Comparison of ENCODE assay signal across 8 cellular contexts in the genomic region with DNA sequence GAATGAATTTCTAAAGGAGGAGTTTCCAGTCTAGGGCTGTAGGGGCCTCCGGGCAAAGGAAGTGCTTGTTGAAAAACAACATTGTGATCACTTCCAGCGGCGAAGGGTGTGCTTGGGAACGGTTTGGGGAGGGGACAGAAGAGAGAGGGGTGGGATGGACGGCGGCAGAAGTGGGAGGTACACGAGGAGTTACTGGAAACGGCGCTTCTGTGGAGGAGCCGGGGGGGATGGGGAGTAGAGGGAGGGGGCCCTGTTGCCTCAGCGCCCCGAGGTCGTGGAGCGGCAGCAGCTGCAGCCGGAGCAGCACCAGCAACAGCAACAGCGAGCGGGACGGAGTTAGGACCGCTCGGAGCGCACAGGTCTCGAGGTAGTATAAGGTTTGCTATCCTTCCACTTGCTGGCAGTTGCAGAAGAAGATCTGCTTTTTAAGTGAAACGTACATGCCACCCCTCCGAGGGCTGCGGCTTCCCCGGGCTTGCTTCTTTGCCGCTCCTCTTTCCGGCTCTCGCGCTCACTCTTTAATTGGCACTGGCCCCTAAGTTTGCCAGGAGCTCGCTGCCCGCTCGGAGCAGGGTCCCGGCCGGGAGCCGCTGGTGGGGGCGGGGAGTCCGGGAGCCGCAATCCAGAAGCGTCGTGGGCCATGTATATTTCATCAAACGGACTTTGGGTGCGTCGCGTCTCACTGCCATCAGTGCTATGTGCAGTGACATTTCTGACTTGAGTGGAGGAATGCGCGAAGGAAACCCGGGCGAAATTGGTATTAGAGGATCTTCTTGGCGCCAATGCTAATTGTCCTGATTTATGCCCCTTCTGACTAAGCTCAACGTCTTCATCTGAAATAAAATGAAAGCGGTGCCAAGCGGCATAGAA. TPM values are rescaled to one million over a fixed set of nuclear protein-coding genes. Genes with fewer than 3 reads are reported as not detected.
DNase-seq lines count a peak whose midpoint lies in the region; ATAC-seq, FAIRE-seq and TF ChIP-seq lines count a peak whose summit lies in the region.

No MANE protein-coding gene starts in this region.

- peaks cover 81% of the 10 kb centered on the region for H3K27me3 Mint-ChIP-seq in central memory CD8-positive, alpha-beta T cell
- H3K27me3 Mint-ChIP-seq in stimulated activated memory B cell treated with anti-CD40 and anti-IgM and Interleukin-4, amounts not matched to agents 10 μg/mL and 1 μg/mL and 100 μg/mL, for 72 hours: no peaks in the 10 kb centered on the region

- H3K9me3 ChIP-seq in OCI-LY7 (ENCODE audit: low read length) (no peaks in the 10 kb centered on the region), kidney (ENCODE audit: control insufficient read depth in 1 of 2, low read length in 2 of 2) (no peaks in the 10 kb centered on the region)

- H3K4me1 ChIP-seq in OCI-LY7 (ENCODE audit: insufficient read depth, low read length, poor library complexity, severe bottlenecking): peaks cover 16% of the 10 kb centered on the region
- H3K4me1 ChIP-seq in kidney (ENCODE audit: control insufficient read depth in 1 of 2, insufficient read depth in 1 of 2, low read depth in 1 of 2, low read length in 2 of 2): peaks cover 0 to 3% of the 10 kb centered on the region in 2 donors

- no peaks in the 10 kb centered on the region for H3K36me3 ChIP-seq in OCI-LY7 (ENCODE audit: insufficient read depth, low read length)
- H3K36me3 ChIP-seq in kidney (ENCODE audit: control insufficient read depth in 1 of 2, insufficient read depth in 2 of 2, low read length in 2 of 2): no peaks in the 10 kb centered on the region

- H3K4me1 Mint-ChIP-seq in central memory CD8-positive, alpha-beta T cell: peaks cover 22% of the 10 kb centered on the region
- peaks cover 29% of the 10 kb centered on the region for H3K4me1 Mint-ChIP-seq in stimulated activated memory B cell treated with anti-CD40 and anti-IgM and Interleukin-4, amounts not matched to agents 10 μg/mL and 1 μg/mL and 100 μg/mL, for 72 hours

- H3K9me2 ChIP-seq in OCI-LY7 (ENCODE audit: insufficient read depth, low read length): no peaks in the 10 kb centered on the region

- H3K4me3 ChIP-seq in OCI-LY7 (ENCODE audit: low read depth, low read length, poor library complexity, severe bottlenecking) (peak overlapping the region; percentile 78), kidney (ENCODE audit: low read length in 2 of 2) (peak overlapping the region; percentile 58 to 65)

- no peaks in the 10 kb centered on the region for H3K36me3 Mint-ChIP-seq in central memory CD8-positive, alpha-beta T cell (ENCODE audit: insufficient read depth)
- H3K36me3 Mint-ChIP-seq in stimulated activated memory B cell treated with anti-CD40 and anti-IgM and Interleukin-4, amounts not matched to agents 10 μg/mL and 1 μg/mL and 100 μg/mL, for 72 hours: no peaks in the 10 kb centered on the region

- no TSS peak for BruUV-seq in OCI-LY7 (replicated peaks; lab: Mats Ljungman, UMichigan)

- H3K4me3 Mint-ChIP-seq in central memory CD8-positive, alpha-beta T cell: peak overlapping the region; percentile 79
- peak overlapping the region; percentile 90 for H3K4me3 Mint-ChIP-seq in stimulated activated memory B cell treated with anti-CD40 and anti-IgM and Interleukin-4, amounts not matched to agents 10 μg/mL and 1 μg/mL and 100 μg/mL, for 72 hours

- H3K9me3 Mint-ChIP-seq in central memory CD8-positive, alpha-beta T cell: no peaks in the 10 kb centered on the region
- H3K9me3 Mint-ChIP-seq in stimulated activated memory B cell treated with anti-CD40 and anti-IgM and Interleukin-4, amounts not matched to agents 10 μg/mL and 1 μg/mL and 100 μg/mL, for 72 hours: no peaks in the 10 kb centered on the region

- no peak overlapping the region for H3K27ac Mint-ChIP-seq in central memory CD8-positive, alpha-beta T cell (ENCODE audit: low read depth)
- H3K27ac Mint-ChIP-seq in stimulated activated memory B cell treated with anti-CD40 and anti-IgM and Interleukin-4, amounts not matched to agents 10 μg/mL and 1 μg/mL and 100 μg/mL, for 72 hours: peak overlapping the region; percentile 81

- POLR2A ChIA-PET in OCI-LY7 (lab: Charles Lee): interaction anchor here (0.6 to 1.4 kb wide), 9 partner anchors 8 to 608 kb away, joined by 3 to 7 read pairs (median 4); no protein-coding TSS in a partner anchor

- no peaks in the 10 kb centered on the region for H3K79me2 ChIP-seq in OCI-LY7 (ENCODE audit: insufficient read depth, low read depth, low read length)

- H3K4me2 ChIP-seq in OCI-LY7 (ENCODE audit: low read length): peak overlapping the region; percentile 71

- FAIRE-seq in kidney (lab: Jason Lieb, UNC): no peak

- intact Hi-C loops in OCI-LY7 (cut with micrococcal nuclease; ENCODE audit: unreplicated experiment) (loop anchor here (2.0 to 10.0 kb wide), 7 partner anchors 65 to 1118 kb away; partner anchors contain the start of gene PRMT6), kidney (cut with DNase I) (no loop called here)

- H3K9ac ChIP-seq in kidney (ENCODE audit: low read length in 2 of 2): no peak overlapping the region

- TF ChIP-seq CTCF in OCI-LY7 (conservative IDR thresholded peaks at IDR 0.05; ENCODE audit: low read length) (no peak), kidney (IDR thresholded peaks at IDR 0.05; ENCODE audit: borderline replicate concordance, extremely low read depth, insufficient read depth) (no peak)

- CTCF ChIA-PET in OCI-LY7 (lab: Charles Lee; ENCODE audit: unreplicated experiment): interaction anchor here (0.6 kb wide), 1 partner anchor 96 kb away, joined by 3 read pairs; no protein-coding TSS in a partner anchor

- H4K20me1 ChIP-seq in OCI-LY7 (ENCODE audit: insufficient read depth, low read length): no peaks in the 10 kb centered on the region

- ATAC-seq in GM21390 (IDR thresholded peaks at IDR 0.05; ENCODE audit: unreplicated experiment) (peak; percentile 42), HG02678 (IDR thresholded peaks at IDR 0.05; ENCODE audit: unreplicated experiment) (no peak)
- ATAC-seq in central memory CD8-positive, alpha-beta T cell (replicated peaks; ENCODE audit: extremely low read depth, poor library complexity, severe bottlenecking): peak; percentile 57
- ATAC-seq in stimulated activated memory B cell treated with anti-CD40 and anti-IgM and Interleukin-4, amounts not matched to agents 10 μg/mL and 1 μg/mL and 100 μg/mL, for 72 hours: peak; percentile 81

- H2AFZ ChIP-seq in OCI-LY7 (ENCODE audit: low read length): peak overlapping the region; percentile 49; the same call in 1 of the 2 replicates

- DNase-seq in COLO668 (lab: John Stamatoyannopoulos, UW; ENCODE audit: unreplicated experiment): peak; percentile 37
- DNase-seq in OCI-LY7 (ENCODE audit: low spot score): peak; percentile 68
- DNase-seq in central memory CD8-positive, alpha-beta T cell (ENCODE audit: low spot score in 2 of 2): no peak
- peak; percentile 77 for DNase-seq in kidney
- DNase-seq in NCI-H1436 treated with DMSO at 0.1 percent for 48 hours (lab: John Stamatoyannopoulos, UW): no peak

- no peak overlapping the region for H3K27ac ChIP-seq in OCI-LY7 (ENCODE audit: low read depth, low read length, poor library complexity, severe bottlenecking)
- no peak overlapping the region for H3K27ac ChIP-seq in kidney (ENCODE audit: low read depth in 2 of 2, low read length in 2 of 2)

RNA-seq across cellular contexts. Expression of gene NTNG1, which starts 0.8 kb away (rescaled TPM):
- total RNA-seq in OCI-LY7 (2014; rRNA removed; shearing (Covaris generic)): 2.3 and 5.7 TPM in 2 replicates
- 5.9 and 6.2 TPM in 2 replicates for total RNA-seq in OCI-LY7 (2022)
- total RNA-seq in kidney: 2.8 TPM
- polyA plus RNA-seq in kidney (ENCODE audit: insufficient read depth, low read depth, low replicate concordance): 7.7 TPM

Comparison
In these comparisons a context has a peak if more than half of its experiments do, and no peak if none do; other contexts are left out.
1. DNase-seq: peak in COLO668 (single experiment), OCI-LY7 (single experiment) and kidney (single experiment); none in central memory CD8-positive, alpha-beta T cell (0 of 2) and NCI-H1436 treated with DMSO at 0.1 percent for 48 hours (single experiment).